In genomic region chr2:84238907-84239306, GRCh38 we compare ENCODE assay signal across 22 cellular contexts.
"Had no signal": no experiment of that assay in that cellular context is flagged by ENCODE, and none has a peak within 500 bp of the region (broad histone marks: within the 10 kb centered on the region; RNA-seq: fewer than 3 reads in every experiment).

No MANE protein-coding gene starts in this region.

- DNase-seq: kidney glomerular epithelial cell; left cardiac atrium; lower lobe of right lung; mammary epithelial cell; mesendoderm; naive B cell; natural killer cell; nephron progenitor cell; ovary; right lobe of liver; stimulated activated CD4-positive, alpha-beta T cell treated with anti-CD3 and anti-CD28 coated beads, Interleukin-1b, Interleukin-23, amount 100 ng/mL, for 48 hours; stimulated activated CD4-positive, alpha-beta T cell treated with anti-CD3 and anti-CD28 coated beads, Interleukin-2, amount 100 ng/mL, for 48 hours; stimulated activated CD4-positive, alpha-beta T cell treated with anti-CD3 and anti-CD28 coated beads, Interleukin-4, amount 100 ng/mL, for 4 hours; stimulated activated CD8-positive, alpha-beta memory T cell treated with anti-CD3 and anti-CD28 coated beads, Interleukin-4, amount 100 ng/mL, for 48 hours; stimulated activated naive CD4-positive, alpha-beta T cell treated with Interleukin-2 at 50 U/mL for 16 hours; stimulated activated naive CD8-positive, alpha-beta T cell treated with anti-CD3 and anti-CD28 coated beads, Interleukin-15, amount 100 ng/mL, for 72 hours; substantia nigra; uterus had no signal

- H3K4me1 ChIP-seq: lower lobe of right lung, neural progenitor cell, right atrium auricular region, right lobe of liver, tibial nerve, uterus had no signal

- H3K27me3 ChIP-seq: neural progenitor cell, ovary, right atrium auricular region, right lobe of liver, tibial nerve, uterus had no signal

- H3K9me3 ChIP-seq: lower lobe of right lung, ovary, right atrium auricular region, right lobe of liver, tibial nerve, uterus had no signal

- H3K27ac ChIP-seq: lower lobe of right lung, neural progenitor cell, ovary, right atrium auricular region, right lobe of liver, tibial nerve, uterus had no signal

- H3K36me3 ChIP-seq: lower lobe of right lung, neural progenitor cell, ovary, right atrium auricular region, right lobe of liver, tibial nerve, uterus had no signal

- H3K4me3 ChIP-seq: lower lobe of right lung, neural progenitor cell, ovary, right atrium auricular region, right lobe of liver, smooth muscle cell, tibial nerve, uterus had no signal
